ENCODE assay signal across 9 cellular contexts in the genomic region with DNA sequence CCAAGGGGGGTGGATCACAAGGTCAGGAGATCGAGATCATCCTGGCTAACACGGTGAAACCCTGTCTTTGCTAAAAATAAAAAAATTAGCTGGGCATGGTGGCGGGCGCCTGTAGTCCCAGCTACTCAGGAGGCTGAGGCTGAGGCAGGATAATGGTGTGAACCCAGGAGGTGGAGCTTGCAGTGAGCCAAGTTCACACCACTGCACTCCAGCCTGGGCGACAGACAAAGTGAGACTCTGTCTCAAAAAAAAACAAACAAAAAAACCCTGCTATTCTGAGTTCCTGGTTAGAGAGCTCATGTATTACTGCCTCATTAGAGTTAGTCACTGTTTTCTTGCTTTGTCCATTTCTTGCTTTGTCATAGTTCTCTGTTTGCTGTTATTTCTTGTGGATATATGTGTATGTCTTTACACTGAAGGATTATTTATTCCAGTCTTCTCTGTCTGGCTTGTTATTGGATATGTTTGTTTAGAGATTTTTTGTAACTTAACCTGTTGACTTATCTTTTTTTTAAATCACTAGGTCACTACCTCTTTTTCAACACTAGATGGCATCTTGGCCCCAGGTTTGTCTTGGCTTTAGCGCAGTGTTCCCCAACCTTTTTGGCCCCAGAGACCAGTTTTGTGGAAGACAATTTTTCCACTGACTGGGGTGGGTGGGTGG. TPM values are rescaled to one million over a fixed set of nuclear protein-coding genes. Genes with fewer than 3 reads are reported as not detected.
A peak's percentile ranks its signal among the peaks of the same experiment; 100 is the strongest.
DNase-seq lines count a peak whose midpoint lies in the region; ATAC-seq and TF ChIP-seq lines count a peak whose summit lies in the region.
"Had no signal": no experiment of that assay in that cellular context is flagged by ENCODE, and none has a peak within 500 bp of the region (broad histone marks: within the 10 kb centered on the region; RNA-seq: fewer than 3 reads in every experiment).

No MANE protein-coding gene starts in this region.

- H3K27me3 ChIP-seq in thoracic aorta (replicated peaks; ENCODE audit: insufficient read depth), result no peaks in the 10 kb centered on the region

- no peak overlapping the region for H3K4me3 ChIP-seq in thoracic aorta

- no peak overlapping the region for H3K4me3 Mint-ChIP-seq in activated naive CD4-positive, alpha-beta T cell treated with anti-CD3 and anti-CD28 coated beads for 36 hours
- H3K4me3 Mint-ChIP-seq in endothelial cell (ENCODE audit: unreplicated experiment), result peak overlapping the region; percentile 86

- peaks cover 10 to 14% of the 10 kb centered on the region in 2 donors for H3K4me1 ChIP-seq in thoracic aorta (ENCODE audit: control insufficient read depth in 1 of 2, low read depth in 2 of 2)

- no peak overlapping the region for H3K27ac Mint-ChIP-seq in activated naive CD4-positive, alpha-beta T cell treated with anti-CD3 and anti-CD28 coated beads for 36 hours
- no peak overlapping the region for H3K27ac Mint-ChIP-seq in endothelial cell (ENCODE audit: unreplicated experiment)

- H3K36me3 ChIP-seq in thoracic aorta, result no peaks in the 10 kb centered on the region

- DNase-seq in activated naive CD4-positive, alpha-beta T cell treated with anti-CD3 and anti-CD28 coated beads for 36 hours, result peak; percentile 15
- no peak for DNase-seq in activated naive CD4-positive, alpha-beta T cell (lab: John Stamatoyannopoulos, UW)
- peak; percentile 11 for DNase-seq in NCI-H69 (lab: John Stamatoyannopoulos, UW)
- no peak for DNase-seq in endothelial cell (ENCODE audit: low spot score)
- DNase-seq in thoracic aorta (ENCODE audit: low spot score), result no peak
- DNase-seq in midbrain (lab: John Stamatoyannopoulos, UW), result no peak
- DNase-seq in stimulated activated CD4-positive, alpha-beta T cell treated with anti-CD3 and anti-CD28 coated beads, Interleukin-4, amount 100 ng/mL, for 4 hours, result no peak
- DNase-seq in amygdala (lab: John Stamatoyannopoulos, UW), result no peak
- DNase-seq: T-helper 9 cell had no signal

- H3K4me1 Mint-ChIP-seq in activated naive CD4-positive, alpha-beta T cell treated with anti-CD3 and anti-CD28 coated beads for 36 hours (ENCODE audit: low read depth), result peaks cover 14% of the 10 kb centered on the region
- peaks cover 19% of the 10 kb centered on the region for H3K4me1 Mint-ChIP-seq in endothelial cell (ENCODE audit: unreplicated experiment)

- H3K27me3 Mint-ChIP-seq in activated naive CD4-positive, alpha-beta T cell treated with anti-CD3 and anti-CD28 coated beads for 36 hours (ENCODE audit: low read depth), result no peaks in the 10 kb centered on the region
- peaks cover 1% of the 10 kb centered on the region for H3K27me3 Mint-ChIP-seq in endothelial cell (ENCODE audit: unreplicated experiment)

- intact Hi-C loops in activated naive CD4-positive, alpha-beta T cell treated with anti-CD3 and anti-CD28 coated beads for 36 hours (cut with micrococcal nuclease), result loop anchor here (1.0 kb wide), 1 partner anchor 120 kb away; no protein-coding TSS in a partner anchor

- ATAC-seq in thoracic aorta (ENCODE audit: insufficient number of reproducible peaks, low FRiP score, low read depth), result no peak

- H3K9me3 Mint-ChIP-seq in activated naive CD4-positive, alpha-beta T cell treated with anti-CD3 and anti-CD28 coated beads for 36 hours, result peaks cover 11% of the 10 kb centered on the region
- H3K9me3 Mint-ChIP-seq in endothelial cell (ENCODE audit: unreplicated experiment), result peaks cover 4% of the 10 kb centered on the region

- no peak for TF ChIP-seq CTCF in endothelial cell (IDR thresholded peaks at IDR 0.05; ENCODE audit: unreplicated experiment)
- peak; percentile 45 for TF ChIP-seq CTCF in thoracic aorta (IDR thresholded peaks at IDR 0.05)

- CTCF ChIA-PET in activated naive CD4-positive, alpha-beta T cell treated with anti-CD3 and anti-CD28 coated beads for 36 hours (lab: Charles Lee), result interaction anchor here (0.6 to 5.3 kb wide), 15 partner anchors 17 to 363 kb away, joined by 3 to 46 read pairs (median 5); a partner anchor contains a TSS

- peaks cover 19% of the 10 kb centered on the region for H3K9me3 ChIP-seq in thoracic aorta

- no peak overlapping the region for H3K27ac ChIP-seq in thoracic aorta

- H3K36me3 Mint-ChIP-seq in activated naive CD4-positive, alpha-beta T cell treated with anti-CD3 and anti-CD28 coated beads for 36 hours (ENCODE audit: low read depth), result peaks cover 35% of the 10 kb centered on the region
- H3K36me3 Mint-ChIP-seq in endothelial cell (ENCODE audit: low read depth, unreplicated experiment), result peaks cover 13% of the 10 kb centered on the region

RNA-seq across cellular contexts. Expression of a gene that starts 17.0 kb away (rescaled TPM):
- 10 to 100 TPM; 23.7 to 24.7 TPM for total RNA-seq in activated naive CD4-positive, alpha-beta T cell treated with anti-CD3 and anti-CD28 coated beads for 36 hours
- total RNA-seq in endothelial cell (ENCODE audit: unreplicated experiment) (47.3 TPM), thoracic aorta (10 to 100 TPM; 10.8 to 24.1 TPM)

RNA-seq across cellular contexts. Expression of a gene that starts 54.3 kb away (rescaled TPM):
- not detected for total RNA-seq in activated naive CD4-positive, alpha-beta T cell treated with anti-CD3 and anti-CD28 coated beads for 36 hours
- total RNA-seq in endothelial cell (ENCODE audit: unreplicated experiment) (9.0 TPM), thoracic aorta (10 to 100 TPM; 31.6 to 37.8 TPM)

RNA-seq across cellular contexts. Expression of a gene that starts 55.7 kb away (rescaled TPM):
- 10 to 100 TPM; 14.7 to 15.1 TPM for total RNA-seq in activated naive CD4-positive, alpha-beta T cell treated with anti-CD3 and anti-CD28 coated beads for 36 hours
- 75.1 TPM for total RNA-seq in endothelial cell (ENCODE audit: unreplicated experiment)
- 10 to 100 TPM; 26.0 to 55.4 TPM for total RNA-seq in thoracic aorta

RNA-seq across cellular contexts. Expression of a gene that starts 55.8 kb away (rescaled TPM):
- 10 to 100 TPM in 1 of 2 experiments, 1 to 10 TPM in 1; 9.6 to 10.4 TPM for total RNA-seq in activated naive CD4-positive, alpha-beta T cell treated with anti-CD3 and anti-CD28 coated beads for 36 hours
- total RNA-seq in endothelial cell (ENCODE audit: unreplicated experiment) (41.7 TPM), thoracic aorta (10 to 100 TPM; 19.0 to 30.3 TPM)

Comparison
In these comparisons a context has a peak if more than half of its experiments do, and no peak if none do; other contexts are left out.
1. DNase-seq: peak in activated naive CD4-positive, alpha-beta T cell treated with anti-CD3 and anti-CD28 coated beads for 36 hours (single experiment) and NCI-H69 (single experiment); none in activated naive CD4-positive, alpha-beta T cell (0 of 4), endothelial cell (single experiment), thoracic aorta (single experiment), midbrain (single experiment), stimulated activated CD4-positive, alpha-beta T cell treated with anti-CD3 and anti-CD28 coated beads, Interleukin-4, amount 100 ng/mL, for 4 hours (0 of 2) and amygdala (0 of 56).